In the genomic region with DNA sequence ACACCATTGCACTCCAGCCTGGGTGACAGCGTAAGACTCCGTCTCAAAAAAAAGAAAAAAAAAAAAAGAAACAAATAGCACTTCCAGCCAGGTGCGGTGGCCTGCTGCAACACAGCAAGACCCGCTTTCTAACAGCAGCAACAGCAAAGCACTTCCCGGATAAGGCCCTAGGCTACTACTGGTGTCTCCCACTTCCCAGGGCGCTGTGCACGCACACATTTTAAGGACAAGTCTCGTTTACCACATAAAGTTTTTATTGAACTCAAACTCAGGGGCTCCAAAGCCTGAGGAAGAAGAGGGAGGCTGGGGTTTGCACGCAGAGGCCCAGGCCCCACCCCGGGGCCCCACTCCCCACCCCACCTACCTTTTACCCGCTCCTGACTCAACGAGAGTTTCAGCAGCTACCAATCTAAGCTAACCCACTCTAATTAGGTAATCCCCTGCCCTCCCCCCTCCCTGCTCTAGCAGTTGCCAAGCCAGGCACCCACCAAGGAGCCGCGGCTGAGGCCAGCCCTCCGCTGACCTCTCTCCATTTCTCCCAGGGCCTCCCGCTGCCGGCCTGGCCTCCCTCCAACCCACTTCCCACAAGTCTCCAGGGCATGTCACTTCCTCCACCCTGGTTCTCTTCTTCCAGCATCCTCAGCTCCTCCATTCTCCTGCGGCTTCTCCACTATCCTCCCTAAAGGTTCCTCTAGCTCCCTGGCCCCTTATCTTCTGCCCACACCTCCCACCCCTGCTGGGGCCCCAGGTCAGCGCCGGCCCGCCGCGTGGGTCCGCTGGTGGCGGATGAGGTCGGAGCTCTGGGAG, we compare ENCODE assay signal across 1 cellular context.
A peak's percentile ranks its signal among the peaks of the same experiment; 100 is the strongest.
TF ChIP-seq lines count a peak whose summit lies in the region.

No MANE protein-coding gene starts in this region.

TF ChIP-seq in HEK293, 187 proteins besides CTCF, POLR2A, EP300 and RAD21 (continued from another document):
- TF ChIP-seq ZNF610 (tag by site-specific recombination; IDR thresholded peaks at IDR 0.05; ENCODE audit: borderline replicate concordance) = 0 out of 2 replicates have a peak, but pooled peaks have one; percentile 23
- no peak for TF ChIP-seq MEIS1 (CRISPR knock-in tag; IDR thresholded peaks at IDR 0.05; ENCODE audit: borderline replicate concordance)
- TF ChIP-seq ZNF776 (tag by site-specific recombination; IDR thresholded peaks at IDR 0.05; ENCODE audit: borderline replicate concordance) = no peak
- TF ChIP-seq ZNF626 (tag by site-specific recombination; IDR thresholded peaks at IDR 0.05) = no peak
- TF ChIP-seq, protein P1, sequence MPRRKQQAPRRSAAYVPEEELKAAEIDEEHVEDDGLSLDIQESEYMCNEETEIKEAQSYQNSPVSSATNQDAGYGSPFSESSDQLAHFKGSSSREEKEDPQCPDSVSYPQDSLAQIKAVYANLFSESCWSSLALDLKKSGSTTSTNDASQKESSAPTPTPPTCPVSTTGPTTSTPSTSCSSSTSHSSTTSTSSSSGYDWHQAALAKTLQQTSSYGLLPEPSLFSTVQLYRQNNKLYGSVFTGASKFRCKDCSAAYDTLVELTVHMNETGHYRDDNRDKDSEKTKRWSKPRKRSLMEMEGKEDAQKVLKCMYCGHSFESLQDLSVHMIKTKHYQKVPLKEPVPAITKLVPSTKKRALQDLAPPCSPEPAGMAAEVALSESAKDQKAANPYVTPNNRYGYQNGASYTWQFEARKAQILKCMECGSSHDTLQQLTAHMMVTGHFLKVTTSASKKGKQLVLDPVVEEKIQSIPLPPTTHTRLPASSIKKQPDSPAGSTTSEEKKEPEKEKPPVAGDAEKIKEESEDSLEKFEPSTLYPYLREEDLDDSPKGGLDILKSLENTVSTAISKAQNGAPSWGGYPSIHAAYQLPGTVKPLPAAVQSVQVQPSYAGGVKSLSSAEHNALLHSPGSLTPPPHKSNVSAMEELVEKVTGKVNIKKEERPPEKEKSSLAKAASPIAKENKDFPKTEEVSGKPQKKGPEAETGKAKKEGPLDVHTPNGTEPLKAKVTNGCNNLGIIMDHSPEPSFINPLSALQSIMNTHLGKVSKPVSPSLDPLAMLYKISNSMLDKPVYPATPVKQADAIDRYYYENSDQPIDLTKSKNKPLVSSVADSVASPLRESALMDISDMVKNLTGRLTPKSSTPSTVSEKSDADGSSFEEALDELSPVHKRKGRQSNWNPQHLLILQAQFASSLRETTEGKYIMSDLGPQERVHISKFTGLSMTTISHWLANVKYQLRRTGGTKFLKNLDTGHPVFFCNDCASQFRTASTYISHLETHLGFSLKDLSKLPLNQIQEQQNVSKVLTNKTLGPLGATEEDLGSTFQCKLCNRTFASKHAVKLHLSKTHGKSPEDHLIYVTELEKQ (tag by site-specific recombination; IDR thresholded peaks at IDR 0.05; ENCODE audit: borderline replicate concordance) = no peak
- peak; percentile 47 for TF ChIP-seq OSR2 (tag by site-specific recombination; IDR thresholded peaks at IDR 0.05)
- TF ChIP-seq ZNF555 (tag by site-specific recombination; conservative IDR thresholded peaks at IDR 0.05) = no peak
- TF ChIP-seq ZNF514 (tag by site-specific recombination; IDR thresholded peaks at IDR 0.05) = no peak
- peak; percentile 35; the same call in 1 of the 2 replicates for TF ChIP-seq GLIS1 (tag by site-specific recombination; IDR thresholded peaks at IDR 0.05)
- TF ChIP-seq ZNF292 (tag by site-specific recombination; IDR thresholded peaks at IDR 0.05; ENCODE audit: borderline replicate concordance, low read depth) = no peak
- TF ChIP-seq ZNF175 (tag by site-specific recombination; IDR thresholded peaks at IDR 0.05) = no peak
- TF ChIP-seq, protein P2, sequence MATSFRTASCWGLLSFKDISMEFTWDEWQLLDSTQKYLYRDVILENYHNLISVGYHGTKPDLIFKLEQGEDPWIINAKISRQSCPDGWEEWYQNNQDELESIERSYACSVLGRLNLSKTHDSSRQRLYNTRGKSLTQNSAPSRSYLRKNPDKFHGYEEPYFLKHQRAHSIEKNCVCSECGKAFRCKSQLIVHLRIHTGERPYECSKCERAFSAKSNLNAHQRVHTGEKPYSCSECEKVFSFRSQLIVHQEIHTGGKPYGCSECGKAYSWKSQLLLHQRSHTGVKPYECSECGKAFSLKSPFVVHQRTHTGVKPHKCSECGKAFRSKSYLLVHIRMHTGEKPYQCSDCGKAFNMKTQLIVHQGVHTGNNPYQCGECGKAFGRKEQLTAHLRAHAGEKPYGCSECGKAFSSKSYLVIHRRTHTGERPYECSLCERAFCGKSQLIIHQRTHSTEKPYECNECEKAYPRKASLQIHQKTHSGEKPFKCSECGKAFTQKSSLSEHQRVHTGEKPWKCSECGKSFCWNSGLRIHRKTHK (tag by site-specific recombination; IDR thresholded peaks at IDR 0.05) = no peak
- TF ChIP-seq, protein P3, sequence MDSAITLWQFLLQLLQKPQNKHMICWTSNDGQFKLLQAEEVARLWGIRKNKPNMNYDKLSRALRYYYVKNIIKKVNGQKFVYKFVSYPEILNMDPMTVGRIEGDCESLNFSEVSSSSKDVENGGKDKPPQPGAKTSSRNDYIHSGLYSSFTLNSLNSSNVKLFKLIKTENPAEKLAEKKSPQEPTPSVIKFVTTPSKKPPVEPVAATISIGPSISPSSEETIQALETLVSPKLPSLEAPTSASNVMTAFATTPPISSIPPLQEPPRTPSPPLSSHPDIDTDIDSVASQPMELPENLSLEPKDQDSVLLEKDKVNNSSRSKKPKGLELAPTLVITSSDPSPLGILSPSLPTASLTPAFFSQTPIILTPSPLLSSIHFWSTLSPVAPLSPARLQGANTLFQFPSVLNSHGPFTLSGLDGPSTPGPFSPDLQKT (IDR thresholded peaks at IDR 0.05; ENCODE audit: borderline replicate concordance, low read depth, low read length) = no peak
- TF ChIP-seq, protein P4, sequence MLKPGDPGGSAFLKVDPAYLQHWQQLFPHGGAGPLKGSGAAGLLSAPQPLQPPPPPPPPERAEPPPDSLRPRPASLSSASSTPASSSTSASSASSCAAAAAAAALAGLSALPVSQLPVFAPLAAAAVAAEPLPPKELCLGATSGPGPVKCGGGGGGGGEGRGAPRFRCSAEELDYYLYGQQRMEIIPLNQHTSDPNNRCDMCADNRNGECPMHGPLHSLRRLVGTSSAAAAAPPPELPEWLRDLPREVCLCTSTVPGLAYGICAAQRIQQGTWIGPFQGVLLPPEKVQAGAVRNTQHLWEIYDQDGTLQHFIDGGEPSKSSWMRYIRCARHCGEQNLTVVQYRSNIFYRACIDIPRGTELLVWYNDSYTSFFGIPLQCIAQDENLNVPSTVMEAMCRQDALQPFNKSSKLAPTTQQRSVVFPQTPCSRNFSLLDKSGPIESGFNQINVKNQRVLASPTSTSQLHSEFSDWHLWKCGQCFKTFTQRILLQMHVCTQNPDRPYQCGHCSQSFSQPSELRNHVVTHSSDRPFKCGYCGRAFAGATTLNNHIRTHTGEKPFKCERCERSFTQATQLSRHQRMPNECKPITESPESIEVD (tag by site-specific recombination; IDR thresholded peaks at IDR 0.05) = no peak
- TF ChIP-seq TRIM28 (IDR thresholded peaks at IDR 0.05; ENCODE audit: borderline replicate concordance, low read length) = no peak
- TF ChIP-seq, protein P5, sequence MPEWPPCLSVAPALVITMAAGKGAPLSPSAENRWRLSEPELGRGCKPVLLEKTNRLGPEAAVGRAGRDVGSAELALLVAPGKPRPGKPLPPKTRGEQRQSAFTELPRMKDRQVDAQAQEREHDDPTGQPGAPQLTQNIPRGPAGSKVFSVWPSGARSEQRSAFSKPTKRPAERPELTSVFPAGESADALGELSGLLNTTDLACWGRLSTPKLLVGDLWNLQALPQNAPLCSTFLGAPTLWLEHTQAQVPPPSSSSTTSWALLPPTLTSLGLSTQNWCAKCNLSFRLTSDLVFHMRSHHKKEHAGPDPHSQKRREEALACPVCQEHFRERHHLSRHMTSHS (tag by site-specific recombination; IDR thresholded peaks at IDR 0.05) = no peak
- no peak for TF ChIP-seq ZNF16 (tag by site-specific recombination; IDR thresholded peaks at IDR 0.05; ENCODE audit: low read depth)
- TF ChIP-seq, protein P6, sequence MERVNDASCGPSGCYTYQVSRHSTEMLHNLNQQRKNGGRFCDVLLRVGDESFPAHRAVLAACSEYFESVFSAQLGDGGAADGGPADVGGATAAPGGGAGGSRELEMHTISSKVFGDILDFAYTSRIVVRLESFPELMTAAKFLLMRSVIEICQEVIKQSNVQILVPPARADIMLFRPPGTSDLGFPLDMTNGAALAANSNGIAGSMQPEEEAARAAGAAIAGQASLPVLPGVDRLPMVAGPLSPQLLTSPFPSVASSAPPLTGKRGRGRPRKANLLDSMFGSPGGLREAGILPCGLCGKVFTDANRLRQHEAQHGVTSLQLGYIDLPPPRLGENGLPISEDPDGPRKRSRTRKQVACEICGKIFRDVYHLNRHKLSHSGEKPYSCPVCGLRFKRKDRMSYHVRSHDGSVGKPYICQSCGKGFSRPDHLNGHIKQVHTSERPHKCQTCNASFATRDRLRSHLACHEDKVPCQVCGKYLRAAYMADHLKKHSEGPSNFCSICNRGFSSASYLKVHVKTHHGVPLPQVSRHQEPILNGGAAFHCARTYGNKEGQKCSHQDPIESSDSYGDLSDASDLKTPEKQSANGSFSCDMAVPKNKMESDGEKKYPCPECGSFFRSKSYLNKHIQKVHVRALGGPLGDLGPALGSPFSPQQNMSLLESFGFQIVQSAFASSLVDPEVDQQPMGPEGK (tag by site-specific recombination; IDR thresholded peaks at IDR 0.05) = peak; percentile 56
- no peak for TF ChIP-seq GLI2 (tag by site-specific recombination; IDR thresholded peaks at IDR 0.05; ENCODE audit: borderline replicate concordance, low read depth)
- peak; percentile 17; the same call in 1 of the 2 replicates for TF ChIP-seq ZBTB17 (tag by site-specific recombination; IDR thresholded peaks at IDR 0.05)
- TF ChIP-seq ZNF169 (tag by site-specific recombination; IDR thresholded peaks at IDR 0.05) = no peak
- TF ChIP-seq, protein P7, sequence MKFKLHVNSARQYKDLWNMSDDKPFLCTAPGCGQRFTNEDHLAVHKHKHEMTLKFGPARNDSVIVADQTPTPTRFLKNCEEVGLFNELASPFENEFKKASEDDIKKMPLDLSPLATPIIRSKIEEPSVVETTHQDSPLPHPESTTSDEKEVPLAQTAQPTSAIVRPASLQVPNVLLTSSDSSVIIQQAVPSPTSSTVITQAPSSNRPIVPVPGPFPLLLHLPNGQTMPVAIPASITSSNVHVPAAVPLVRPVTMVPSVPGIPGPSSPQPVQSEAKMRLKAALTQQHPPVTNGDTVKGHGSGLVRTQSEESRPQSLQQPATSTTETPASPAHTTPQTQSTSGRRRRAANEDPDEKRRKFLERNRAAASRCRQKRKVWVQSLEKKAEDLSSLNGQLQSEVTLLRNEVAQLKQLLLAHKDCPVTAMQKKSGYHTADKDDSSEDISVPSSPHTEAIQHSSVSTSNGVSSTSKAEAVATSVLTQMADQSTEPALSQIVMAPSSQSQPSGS (tag by site-specific recombination; IDR thresholded peaks at IDR 0.05; ENCODE audit: low read depth) = no peak
- TF ChIP-seq ZNF658 (tag by site-specific recombination; IDR thresholded peaks at IDR 0.05) = no peak
- TF ChIP-seq SETDB1 (IDR thresholded peaks at IDR 0.05; ENCODE audit: insufficient read length, low read length) = no peak
- no peak for TF ChIP-seq SALL2 (tag by site-specific recombination; IDR thresholded peaks at IDR 0.05; ENCODE audit: borderline replicate concordance)
- TF ChIP-seq ZNF223 (tag by site-specific recombination; IDR thresholded peaks at IDR 0.05) = no peak
- no peak for TF ChIP-seq KLF1 (tag by site-specific recombination; IDR thresholded peaks at IDR 0.05)
- TF ChIP-seq, protein P8, sequence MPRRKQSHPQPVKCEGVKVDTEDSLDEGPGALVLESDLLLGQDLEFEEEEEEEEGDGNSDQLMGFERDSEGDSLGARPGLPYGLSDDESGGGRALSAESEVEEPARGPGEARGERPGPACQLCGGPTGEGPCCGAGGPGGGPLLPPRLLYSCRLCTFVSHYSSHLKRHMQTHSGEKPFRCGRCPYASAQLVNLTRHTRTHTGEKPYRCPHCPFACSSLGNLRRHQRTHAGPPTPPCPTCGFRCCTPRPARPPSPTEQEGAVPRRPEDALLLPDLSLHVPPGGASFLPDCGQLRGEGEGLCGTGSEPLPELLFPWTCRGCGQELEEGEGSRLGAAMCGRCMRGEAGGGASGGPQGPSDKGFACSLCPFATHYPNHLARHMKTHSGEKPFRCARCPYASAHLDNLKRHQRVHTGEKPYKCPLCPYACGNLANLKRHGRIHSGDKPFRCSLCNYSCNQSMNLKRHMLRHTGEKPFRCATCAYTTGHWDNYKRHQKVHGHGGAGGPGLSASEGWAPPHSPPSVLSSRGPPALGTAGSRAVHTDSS (tag by site-specific recombination; IDR thresholded peaks at IDR 0.05) = no peak
- TF ChIP-seq ZNF157 (tag by site-specific recombination; IDR thresholded peaks at IDR 0.05) = no peak
- no peak for TF ChIP-seq ZNF426 (tag by site-specific recombination; IDR thresholded peaks at IDR 0.05)
- TF ChIP-seq GLIS2 (tag by site-specific recombination; IDR thresholded peaks at IDR 0.05) = peak; percentile 65
- no peak for TF ChIP-seq ZBTB20 (tag by site-specific recombination; IDR thresholded peaks at IDR 0.05)
- TF ChIP-seq ZNF146 (tag by site-specific recombination; IDR thresholded peaks at IDR 0.05) = no peak
